8 cellular contexts compared by ENCODE assay signal in the genomic region with DNA sequence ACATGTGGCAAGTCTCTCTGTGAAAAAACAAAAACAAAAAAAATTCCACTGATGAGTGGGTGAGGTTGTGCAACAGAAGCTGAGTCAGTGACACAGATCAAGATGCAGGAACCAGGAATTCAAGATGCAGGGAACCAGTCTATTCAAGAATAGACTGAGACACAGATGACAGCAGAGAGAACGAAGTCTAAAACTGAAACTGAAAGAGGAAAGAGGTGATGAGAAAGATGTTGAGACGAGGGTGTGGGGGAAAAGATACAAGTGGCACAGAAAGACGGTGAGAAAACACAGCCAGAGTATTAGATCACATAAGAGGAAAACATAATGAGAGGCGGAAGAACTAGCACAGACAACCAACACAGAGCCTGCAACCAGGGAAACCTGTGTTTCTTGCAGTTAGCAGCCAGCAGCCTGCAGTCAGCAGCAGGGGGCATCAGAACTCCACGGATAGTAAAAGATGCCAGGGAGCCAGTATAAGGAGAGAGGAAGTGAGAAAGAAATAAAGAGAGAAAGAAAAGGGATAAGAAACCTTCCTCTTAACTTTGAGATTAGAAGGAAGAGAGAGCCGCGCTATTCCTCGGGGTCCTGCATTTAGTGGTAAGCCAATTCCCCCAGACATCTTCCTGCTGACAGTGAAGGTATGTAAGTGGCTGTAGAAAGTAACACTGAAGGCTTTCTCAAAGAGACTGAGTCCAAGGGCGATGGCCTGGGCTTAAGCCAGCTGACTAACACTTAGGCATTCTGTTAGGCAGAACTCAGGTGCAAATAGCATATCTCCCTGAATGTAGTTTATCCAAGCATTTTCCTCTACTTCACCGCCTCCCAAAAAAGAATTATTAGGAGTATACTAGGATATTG.
DNase-seq lines count a peak whose midpoint lies in the region; ATAC-seq, FAIRE-seq and TF ChIP-seq lines count a peak whose summit lies in the region.

No MANE protein-coding gene starts in this region.

- peak in 1 of 2 experiments; percentile 5; a peak in 1 of 4 replicates for TF ChIP-seq EP300 in GM12878 (IDR thresholded peaks at IDR 0.05; ENCODE audit: borderline replicate concordance in 1 of 2, control insufficient read depth in 1 of 2, low read depth in 2 of 2, low read length in 2 of 2)
- TF ChIP-seq EP300 in sigmoid colon (IDR thresholded peaks at IDR 0.05), result no peak

- no peaks in the 10 kb centered on the region for H3K27me3 ChIP-seq in GM12878 (replicated peaks in 1 of 2; ENCODE audit: control insufficient read depth in 2 of 2, insufficient read depth in 2 of 2, low read length in 1 of 2)
- no peaks in the 10 kb centered on the region for H3K27me3 ChIP-seq in sigmoid colon

- peak overlapping the region; percentile 68 for H2AFZ ChIP-seq in GM12878 (ENCODE audit: control insufficient read depth, low read depth, low read length)

- H3K9me3 ChIP-seq in GM12878 (replicated peaks; ENCODE audit: control insufficient read depth, insufficient read depth, low read length) (peaks cover 2% of the 10 kb centered on the region; the same call in 1 of the 3 replicates), sigmoid colon (no peaks in the 10 kb centered on the region)

- peak; percentile 80 for TF ChIP-seq RAD21 in GM12878 (IDR thresholded peaks at IDR 0.05; ENCODE audit: insufficient read depth, low read depth, low read length)

- ATAC-seq in HG02840 (IDR thresholded peaks at IDR 0.05; ENCODE audit: low FRiP score, unreplicated experiment) (peak; percentile 68), GM12878 (peak; percentile 91)

- TF ChIP-seq CTCF in GM12878 (IDR thresholded peaks at IDR 0.05 in 2 of 3, conservative IDR thresholded peaks at IDR 0.05 in 1 of 3; ENCODE audit: control insufficient read depth in 2 of 3, extremely low read depth in 1 of 3, insufficient read depth in 1 of 3, low read depth in 3 of 3, low read length in 3 of 3), result peak; percentile 72 to 82 (median 78)
- TF ChIP-seq CTCF in sigmoid colon (IDR thresholded peaks at IDR 0.05), result peak; percentile 39 to 65 (median 57)

- no peak overlapping the region for H3K4me3 Mint-ChIP-seq in T-helper 2 cell treated with Interferon-gamma antibody and Interleukin-4, amounts not matched to agents 5 μg/mL and 100 μg/mL, for 36 hours

- H3K36me3 ChIP-seq in GM12878 (ENCODE audit: control insufficient read depth in 2 of 2, insufficient read depth in 2 of 2, low read length in 1 of 2) (no peaks in the 10 kb centered on the region), sigmoid colon (no peaks in the 10 kb centered on the region)

- POLR2A ChIA-PET in GM12878 (lab: Charles Lee), result no interaction called here

- peak; percentile 4 for DNase-seq in NK-92 treated with Interleukin-12 subunit alpha and Interleukin-12 subunit beta, amount 100 ng/mL, for 24 hours (lab: John Stamatoyannopoulos, UW)
- DNase-seq in NK-92 (lab: John Stamatoyannopoulos, UW; ENCODE audit: unreplicated experiment) (no peak), NCI-H1417 treated with DMSO at 0.1 percent for 48 hours (lab: John Stamatoyannopoulos, UW) (peak; percentile 77), GM12878 (ENCODE audit: low read depth, low spot score) (peak; percentile 31), iPS DF 19.7 (ENCODE audit: low read depth, low spot score) (peak; percentile 28), sigmoid colon (peak; percentile 73)
- peak; percentile 42 for DNase-seq in T-helper 2 cell treated with Interferon-gamma antibody and Interleukin-4, amounts not matched to agents 5 μg/mL and 100 μg/mL, for 36 hours (ENCODE audit: low spot score)

- CTCF ChIA-PET in GM12878 (lab: Yijun Ruan, JAX), result interaction anchor here (0.6 to 1.0 kb wide), 4 partner anchors 22 to 743 kb away, joined by 3 to 4 read pairs (median 3); no protein-coding TSS in a partner anchor

- no peaks in the 10 kb centered on the region for H4K20me1 ChIP-seq in GM12878 (ENCODE audit: control insufficient read depth, insufficient read depth)

- no peaks in the 10 kb centered on the region for H3K36me3 Mint-ChIP-seq in T-helper 2 cell treated with Interferon-gamma antibody and Interleukin-4, amounts not matched to agents 5 μg/mL and 100 μg/mL, for 36 hours (ENCODE audit: low read depth)

- H3K4me2 ChIP-seq in GM12878 (ENCODE audit: control insufficient read depth, insufficient read depth), result peak overlapping the region; percentile 56

- H3K27me3 Mint-ChIP-seq in T-helper 2 cell treated with Interferon-gamma antibody and Interleukin-4, amounts not matched to agents 5 μg/mL and 100 μg/mL, for 36 hours (ENCODE audit: low read depth), result peaks cover 16% of the 10 kb centered on the region

- intact Hi-C loops in GM12878 (cut with micrococcal nuclease; ENCODE audit: unreplicated experiment) (loop anchor here (1.0 to 5.0 kb wide), 6 partner anchors 86 to 1579 kb away; no protein-coding TSS in a partner anchor), sigmoid colon (cut with DNase I) (no loop called here)

- no TSS peak for BruUV-seq in GM12878 (replicated peaks; lab: Mats Ljungman, UMichigan)

- peak; percentile 98 for FAIRE-seq in GM12878 (lab: Jason Lieb, UNC)

- RAD21 ChIA-PET in GM12878 (lab: Charles Lee; ENCODE audit: unreplicated experiment), result interaction anchor here (1.8 kb wide), 1 partner anchor 100 kb away, joined by 5 read pairs; no protein-coding TSS in a partner anchor

- 19% methylated on average over 10 of the region's 10 CpGs for WGBS in GM12878 (ENCODE audit: insufficient coverage, insufficient replicate concordance, low lambda C conversion rate, missing lambda C conversion rate)
- WGBS in sigmoid colon, 2 donors, result 16 to 19% methylated on average over 10 of the region's 10 CpGs

- no peak overlapping the region for H3K9ac ChIP-seq in GM12878 (ENCODE audit: control insufficient read depth, insufficient read depth, low read length)

- in situ Hi-C loops in GM12878 (cut with MboI), result loop anchor here (10.0 kb wide), 1 partner anchor 1502 kb away; no protein-coding TSS in a partner anchor

- H3K27ac ChIP-seq in GM12878 (ENCODE audit: control insufficient read depth, insufficient read depth) (no peak overlapping the region), sigmoid colon (peak overlapping the region in 3 of 4 donors; percentile 17 to 54 (median 22))

- SMC1A ChIA-PET in GM12878 (lab: Charles Lee; ENCODE audit: uncharacterized antibody, unreplicated experiment), result interaction anchor here (1.0 to 2.5 kb wide), 4 partner anchors 20 to 43 kb away, joined by 3 to 5 read pairs (median 4); no protein-coding TSS in a partner anchor

- H3K4me1 ChIP-seq in GM12878 (ENCODE audit: control insufficient read depth, insufficient read depth, low read length) (peaks cover 6% of the 10 kb centered on the region), sigmoid colon (peaks cover 0 to 14% (median 6%) of the 10 kb centered on the region in 4 donors)

- H3K9me3 Mint-ChIP-seq in T-helper 2 cell treated with Interferon-gamma antibody and Interleukin-4, amounts not matched to agents 5 μg/mL and 100 μg/mL, for 36 hours, result no peaks in the 10 kb centered on the region

- H3K79me2 ChIP-seq in GM12878 (ENCODE audit: control insufficient read depth, insufficient read depth, low read length), result no peaks in the 10 kb centered on the region

- peaks cover 11% of the 10 kb centered on the region for H3K4me1 Mint-ChIP-seq in T-helper 2 cell treated with Interferon-gamma antibody and Interleukin-4, amounts not matched to agents 5 μg/mL and 100 μg/mL, for 36 hours (ENCODE audit: low read depth)

- H3K4me3 ChIP-seq in GM12878 (no peak overlapping the region; the same call in 1 of the 2 replicates), sigmoid colon (peak overlapping the region; percentile 11 to 46 (median 38))

- TF ChIP-seq POLR2A in GM12878 (IDR thresholded peaks at IDR 0.05; ENCODE audit: low read depth, low read length) (no peak), sigmoid colon (IDR thresholded peaks at IDR 0.05) (no peak)

- H3K27ac Mint-ChIP-seq in T-helper 2 cell treated with Interferon-gamma antibody and Interleukin-4, amounts not matched to agents 5 μg/mL and 100 μg/mL, for 36 hours, result no peak overlapping the region

TF ChIP-seq in GM12878, 131 proteins besides CTCF, POLR2A, EP300 and RAD21 (continues in another document):
- TF ChIP-seq LARP7 (IDR thresholded peaks at IDR 0.05) (no peak), IKZF2 (IDR thresholded peaks at IDR 0.05) (peak in 1 of 2 experiments; percentile 46; a peak in 3 of 4 replicates), PAX5 (IDR thresholded peaks at IDR 0.05; ENCODE audit: borderline replicate concordance, low read depth, low read length) (no peak), ZNF274 (IDR thresholded peaks at IDR 0.05; ENCODE audit: insufficient read depth, insufficient read length) (no peak), FOS (IDR thresholded peaks at IDR 0.05; ENCODE audit: borderline replicate concordance, extremely low read depth, insufficient read length) (no peak), HDAC6 (IDR thresholded peaks at IDR 0.05; ENCODE audit: unreplicated experiment) (no peak), JUND (IDR thresholded peaks at IDR 0.05; ENCODE audit: low read depth, low read length) (no peak), TARDBP (IDR thresholded peaks at IDR 0.05; ENCODE audit: borderline replicate concordance) (no peak)
- TF ChIP-seq, protein P1, sequence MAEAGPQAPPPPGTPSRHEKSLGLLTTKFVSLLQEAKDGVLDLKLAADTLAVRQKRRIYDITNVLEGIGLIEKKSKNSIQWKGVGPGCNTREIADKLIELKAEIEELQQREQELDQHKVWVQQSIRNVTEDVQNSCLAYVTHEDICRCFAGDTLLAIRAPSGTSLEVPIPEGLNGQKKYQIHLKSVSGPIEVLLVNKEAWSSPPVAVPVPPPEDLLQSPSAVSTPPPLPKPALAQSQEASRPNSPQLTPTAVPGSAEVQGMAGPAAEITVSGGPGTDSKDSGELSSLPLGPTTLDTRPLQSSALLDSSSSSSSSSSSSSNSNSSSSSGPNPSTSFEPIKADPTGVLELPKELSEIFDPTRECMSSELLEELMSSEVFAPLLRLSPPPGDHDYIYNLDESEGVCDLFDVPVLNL (IDR thresholded peaks at IDR 0.05; ENCODE audit: low read depth, low read length), result no peak
- TF ChIP-seq, protein P2, sequence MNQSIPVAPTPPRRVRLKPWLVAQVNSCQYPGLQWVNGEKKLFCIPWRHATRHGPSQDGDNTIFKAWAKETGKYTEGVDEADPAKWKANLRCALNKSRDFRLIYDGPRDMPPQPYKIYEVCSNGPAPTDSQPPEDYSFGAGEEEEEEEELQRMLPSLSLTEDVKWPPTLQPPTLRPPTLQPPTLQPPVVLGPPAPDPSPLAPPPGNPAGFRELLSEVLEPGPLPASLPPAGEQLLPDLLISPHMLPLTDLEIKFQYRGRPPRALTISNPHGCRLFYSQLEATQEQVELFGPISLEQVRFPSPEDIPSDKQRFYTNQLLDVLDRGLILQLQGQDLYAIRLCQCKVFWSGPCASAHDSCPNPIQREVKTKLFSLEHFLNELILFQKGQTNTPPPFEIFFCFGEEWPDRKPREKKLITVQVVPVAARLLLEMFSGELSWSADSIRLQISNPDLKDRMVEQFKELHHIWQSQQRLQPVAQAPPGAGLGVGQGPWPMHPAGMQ (IDR thresholded peaks at IDR 0.05; ENCODE audit: borderline replicate concordance), result no peak
